ENCODE assay signal across 11 cellular contexts in genomic region chr1:71980543-71980942, GRCh38.
"Had no signal": no experiment of that assay in that cellular context is flagged by ENCODE, and none has a peak within 500 bp of the region (broad histone marks: within the 10 kb centered on the region; RNA-seq: fewer than 3 reads in every experiment).

No MANE protein-coding gene starts in this region.

- DNase-seq: GM23248, GOT3, H7, HFFc6, KG1 had no signal

- H3K27ac ChIP-seq: GM23248, HL-60 had no signal

- H3K9ac ChIP-seq: GM23248 had no signal

- H3K9me3 ChIP-seq: HAP-1 had no signal

- FAIRE-seq: HepG2, K562 had no signal

- H3K4me3 ChIP-seq: GM23248, HAP-1, K562 had no signal

- H3K27ac Mint-ChIP-seq: HFFc6, IgD-negative memory B cell had no signal

- H3K4me3 Mint-ChIP-seq: HFFc6, IgD-negative memory B cell had no signal

- H3K4me1 ChIP-seq: HAP-1 had no signal

- ATAC-seq: HCT116, HepG2, K562 had no signal

- H3K36me3 Mint-ChIP-seq: IgD-negative memory B cell had no signal

- H3K36me3 ChIP-seq: HAP-1 had no signal

- H3K4me1 Mint-ChIP-seq: IgD-negative memory B cell had no signal

- H2AFZ ChIP-seq: GM23248 had no signal

- H3K9me3 Mint-ChIP-seq: HFFc6 had no signal

- H3K27me3 Mint-ChIP-seq: IgD-negative memory B cell had no signal
